1 cellular context compared by ENCODE assay signal in the genomic region with DNA sequence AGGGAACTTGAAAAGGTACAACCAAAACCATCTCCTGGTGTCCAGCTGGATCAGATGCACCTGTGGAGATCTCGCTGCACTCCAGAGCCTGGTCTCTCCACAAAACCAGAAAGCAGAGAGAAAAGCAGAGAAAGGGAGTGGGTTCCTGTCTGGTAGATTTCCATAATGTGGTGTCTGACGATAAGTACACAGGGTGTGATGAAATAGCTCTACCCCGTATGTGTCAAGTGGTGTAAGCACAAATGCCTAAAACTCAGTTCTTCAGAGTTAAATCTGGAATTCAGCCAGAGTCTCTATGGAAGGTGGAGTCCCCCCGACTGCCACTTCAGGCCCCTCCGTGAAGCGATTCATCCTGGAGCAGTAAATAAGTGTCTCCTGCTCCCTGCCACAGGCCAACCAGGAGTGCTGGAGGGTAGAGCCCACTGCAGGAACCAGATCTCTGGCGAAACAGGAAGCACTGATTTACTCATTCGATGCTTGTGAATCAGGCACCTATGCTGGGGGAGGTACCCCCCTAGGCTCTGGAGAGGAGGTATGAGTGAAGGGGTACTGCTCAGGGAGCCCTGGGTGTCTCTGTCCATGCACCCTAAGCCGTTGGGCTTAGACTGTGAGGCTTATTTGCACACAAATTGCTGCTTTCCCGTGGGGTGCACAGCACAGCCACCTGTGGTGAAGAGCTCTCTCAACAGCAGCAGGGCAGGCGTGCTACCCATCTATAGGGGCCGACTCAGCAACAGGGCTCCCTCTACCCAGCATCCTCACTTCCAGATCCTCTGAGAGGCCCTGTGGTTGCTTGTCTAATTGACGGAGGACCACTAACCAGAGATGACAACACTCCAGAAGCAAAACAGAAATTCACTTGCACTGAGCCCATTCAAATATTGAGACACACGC.
TF ChIP-seq lines count a peak whose summit lies in the region.

No MANE protein-coding gene starts in this region.

TF ChIP-seq in H1, 55 proteins besides CTCF, POLR2A, EP300 and RAD21 (continued from another document):
- TF ChIP-seq, protein P1, sequence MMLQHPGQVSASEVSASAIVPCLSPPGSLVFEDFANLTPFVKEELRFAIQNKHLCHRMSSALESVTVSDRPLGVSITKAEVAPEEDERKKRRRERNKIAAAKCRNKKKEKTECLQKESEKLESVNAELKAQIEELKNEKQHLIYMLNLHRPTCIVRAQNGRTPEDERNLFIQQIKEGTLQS (IDR thresholded peaks at IDR 0.05; ENCODE audit: insufficient read depth, low read depth, low read length): no peak
- TF ChIP-seq SP4 (IDR thresholded peaks at IDR 0.05; ENCODE audit: low read length): no peak
- TF ChIP-seq, protein P2, sequence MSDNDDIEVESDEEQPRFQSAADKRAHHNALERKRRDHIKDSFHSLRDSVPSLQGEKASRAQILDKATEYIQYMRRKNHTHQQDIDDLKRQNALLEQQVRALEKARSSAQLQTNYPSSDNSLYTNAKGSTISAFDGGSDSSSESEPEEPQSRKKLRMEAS (IDR thresholded peaks at IDR 0.05): no peak
- TF ChIP-seq BRCA1 (IDR thresholded peaks at IDR 0.05; ENCODE audit: low read depth, low read length): no peak
- no peak for TF ChIP-seq SUZ12 (IDR thresholded peaks at IDR 0.05; ENCODE audit: low read length)
- no peak for TF ChIP-seq NANOG (IDR thresholded peaks at IDR 0.05; ENCODE audit: insufficient read depth, low read depth, low read length, poor library complexity, severe bottlenecking)
- no peak for TF ChIP-seq GTF2F1 (IDR thresholded peaks at IDR 0.05; ENCODE audit: borderline replicate concordance, low read depth, low read length)
- no peak for TF ChIP-seq SP1 (IDR thresholded peaks at IDR 0.05; ENCODE audit: low read depth, low read length)
- TF ChIP-seq, protein P3, sequence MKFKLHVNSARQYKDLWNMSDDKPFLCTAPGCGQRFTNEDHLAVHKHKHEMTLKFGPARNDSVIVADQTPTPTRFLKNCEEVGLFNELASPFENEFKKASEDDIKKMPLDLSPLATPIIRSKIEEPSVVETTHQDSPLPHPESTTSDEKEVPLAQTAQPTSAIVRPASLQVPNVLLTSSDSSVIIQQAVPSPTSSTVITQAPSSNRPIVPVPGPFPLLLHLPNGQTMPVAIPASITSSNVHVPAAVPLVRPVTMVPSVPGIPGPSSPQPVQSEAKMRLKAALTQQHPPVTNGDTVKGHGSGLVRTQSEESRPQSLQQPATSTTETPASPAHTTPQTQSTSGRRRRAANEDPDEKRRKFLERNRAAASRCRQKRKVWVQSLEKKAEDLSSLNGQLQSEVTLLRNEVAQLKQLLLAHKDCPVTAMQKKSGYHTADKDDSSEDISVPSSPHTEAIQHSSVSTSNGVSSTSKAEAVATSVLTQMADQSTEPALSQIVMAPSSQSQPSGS (IDR thresholded peaks at IDR 0.05; ENCODE audit: low read length): no peak
- TF ChIP-seq SRF (IDR thresholded peaks at IDR 0.05; ENCODE audit: low read depth, low read length): no peak
- no peak for TF ChIP-seq FOSL1 (IDR thresholded peaks at IDR 0.05; ENCODE audit: insufficient read depth, low read depth, low read length)
- TF ChIP-seq MAFK (IDR thresholded peaks at IDR 0.05; ENCODE audit: low read depth, low read length): no peak
- TF ChIP-seq RBBP5 (IDR thresholded peaks at IDR 0.05; ENCODE audit: borderline replicate concordance, low read depth, low read length): no peak
- TF ChIP-seq TCF12 (IDR thresholded peaks at IDR 0.05; ENCODE audit: low read depth, low read length): no peak
- TF ChIP-seq SIRT6 (IDR thresholded peaks at IDR 0.05; ENCODE audit: low read length): no peak
TF ChIP-seq in H1: peak in this region for 0.
